In the genomic region with DNA sequence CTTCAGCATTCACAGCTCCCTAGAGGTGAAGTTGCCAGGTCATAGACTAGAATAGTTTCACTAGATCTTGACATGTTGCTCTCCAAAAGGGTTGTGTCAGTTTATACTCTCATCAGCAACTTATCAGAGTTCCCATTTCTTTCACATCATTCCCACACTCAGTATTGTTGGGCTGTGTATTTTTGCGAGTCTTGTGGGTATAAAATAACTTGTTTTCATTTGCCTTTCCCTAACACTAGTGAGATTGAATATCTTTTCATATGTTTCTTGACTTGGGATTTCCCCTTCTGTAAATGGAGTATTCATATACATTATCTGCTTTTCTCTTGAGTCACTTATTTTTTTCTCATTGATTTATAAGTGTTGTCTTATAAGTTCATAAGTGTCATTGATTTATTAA, we compare ENCODE assay signal across 22 cellular contexts. TPM values are rescaled to one million over a fixed set of nuclear protein-coding genes. Genes with fewer than 3 reads are reported as not detected.
DNase-seq lines count a peak whose midpoint lies in the region; ATAC-seq and TF ChIP-seq lines count a peak whose summit lies in the region.
"Had no signal": no experiment of that assay in that cellular context is flagged by ENCODE, and none has a peak within 500 bp of the region (broad histone marks: within the 10 kb centered on the region; RNA-seq: fewer than 3 reads in every experiment).

No MANE protein-coding gene starts in this region.

- H3K27me3 Mint-ChIP-seq in activated CD8-positive, alpha-beta memory T cell treated with anti-CD3 and anti-CD28 coated beads, Interleukin-2, amount 10 ng/mL, durations not matched to agents 7 days and 5 days: no peaks in the 10 kb centered on the region
- no peaks in the 10 kb centered on the region for H3K27me3 Mint-ChIP-seq in CD8-positive, alpha-beta memory T cell
- H3K27me3 Mint-ChIP-seq in activated CD8-positive, alpha-beta T cell treated with anti-CD3 and anti-CD28 coated beads for 36 hours: no peaks in the 10 kb centered on the region
- no peaks in the 10 kb centered on the region for H3K27me3 Mint-ChIP-seq in naive B cell

- no peak for TF ChIP-seq CTCF in activated CD8-positive, alpha-beta T cell treated with anti-CD3 and anti-CD28 coated beads for 36 hours (IDR thresholded peaks at IDR 0.05)

- no peaks in the 10 kb centered on the region for H3K9me3 ChIP-seq in CD8-positive, alpha-beta memory T cell (ENCODE audit: low read length)
- H3K9me3 ChIP-seq: BLaER1 had no signal

- H3K36me3 Mint-ChIP-seq in activated CD8-positive, alpha-beta memory T cell treated with anti-CD3 and anti-CD28 coated beads, Interleukin-2, amount 10 ng/mL, durations not matched to agents 7 days and 5 days: peaks cover 42% of the 10 kb centered on the region
- H3K36me3 Mint-ChIP-seq in CD8-positive, alpha-beta memory T cell: peaks cover 11 to 51% (median 22%) of the 10 kb centered on the region in 3 donors
- H3K36me3 Mint-ChIP-seq in activated CD8-positive, alpha-beta T cell treated with anti-CD3 and anti-CD28 coated beads for 36 hours (ENCODE audit: low read depth): peaks cover 62% of the 10 kb centered on the region
- H3K36me3 Mint-ChIP-seq in naive B cell: peaks cover 21 to 43% of the 10 kb centered on the region in 2 donors

- H3K36me3 ChIP-seq in CD8-positive, alpha-beta memory T cell (ENCODE audit: insufficient read depth, low read length): no peaks in the 10 kb centered on the region

- no peaks in the 10 kb centered on the region for H3K9me3 Mint-ChIP-seq in activated CD8-positive, alpha-beta memory T cell treated with anti-CD3 and anti-CD28 coated beads, Interleukin-2, amount 10 ng/mL, durations not matched to agents 7 days and 5 days (ENCODE audit: low read depth)
- no peaks in the 10 kb centered on the region for H3K9me3 Mint-ChIP-seq in CD8-positive, alpha-beta memory T cell
- H3K9me3 Mint-ChIP-seq in activated CD8-positive, alpha-beta T cell treated with anti-CD3 and anti-CD28 coated beads for 36 hours: no peaks in the 10 kb centered on the region
- no peaks in the 10 kb centered on the region for H3K9me3 Mint-ChIP-seq in naive B cell
- H3K9me3 Mint-ChIP-seq: activated T-helper 2 cell treated with anti-CD3 and anti-CD28 coated beads, Interferon-gamma antibody, Interleukin-2, Interleukin-4, amounts not matched to agents 10 μg/mL and 5 μg/mL and 100 μg/mL, durations not matched to agents 14 hours and 24 hours and 36 hours had no signal

- no peak overlapping the region for H3K27ac ChIP-seq in CD8-positive, alpha-beta memory T cell (ENCODE audit: low read depth, low read length)
- H3K27ac ChIP-seq: BLaER1, cardiac muscle cell had no signal

- peak overlapping the region; percentile 16 for H3K27ac Mint-ChIP-seq in activated CD8-positive, alpha-beta memory T cell treated with anti-CD3 and anti-CD28 coated beads, Interleukin-2, amount 10 ng/mL, durations not matched to agents 7 days and 5 days
- H3K27ac Mint-ChIP-seq in CD8-positive, alpha-beta memory T cell: peak overlapping the region; percentile 82 to 99 (median 92)
- peak overlapping the region; percentile 40 for H3K27ac Mint-ChIP-seq in activated CD8-positive, alpha-beta T cell treated with anti-CD3 and anti-CD28 coated beads for 36 hours
- H3K27ac Mint-ChIP-seq in naive B cell: peak overlapping the region; percentile 5 to 96 (median 54)

- intact Hi-C loops in activated CD8-positive, alpha-beta T cell treated with anti-CD3 and anti-CD28 coated beads for 36 hours (cut with micrococcal nuclease): no loop called here

- CTCF ChIA-PET in activated CD8-positive, alpha-beta memory T cell treated with anti-CD3 and anti-CD28 coated beads, Interleukin-2, amount 10 ng/mL, durations not matched to agents 7 days and 5 days (lab: Charles Lee): interaction anchor here (1.0 kb wide), 1 partner anchor 58 kb away, joined by 3 read pairs; no protein-coding TSS in a partner anchor
- CTCF ChIA-PET in CD8-positive, alpha-beta memory T cell (lab: Charles Lee): interaction anchor here (1.9 kb wide), 1 partner anchor 11 kb away, joined by 3 read pairs; no protein-coding TSS in a partner anchor
- CTCF ChIA-PET in activated CD8-positive, alpha-beta T cell treated with anti-CD3 and anti-CD28 coated beads for 36 hours (lab: Charles Lee): interaction anchor here (0.7 to 1.3 kb wide), 2 partner anchors 32 to 74 kb away, joined by 3 to 4 read pairs; no protein-coding TSS in a partner anchor

- peaks cover 96% of the 10 kb centered on the region for H3K4me1 ChIP-seq in CD8-positive, alpha-beta memory T cell (ENCODE audit: insufficient read depth, low read length)

- ATAC-seq in activated CD8-positive, alpha-beta memory T cell treated with anti-CD3 and anti-CD28 coated beads, Interleukin-2, amount 10 ng/mL, durations not matched to agents 7 days and 5 days: no peak
- ATAC-seq in activated CD8-positive, alpha-beta T cell treated with anti-CD3 and anti-CD28 coated beads for 36 hours: no peak
- no peak for ATAC-seq in naive B cell (ENCODE audit: low read depth in 2 of 2)
- ATAC-seq: PC-3 had no signal

- no peak overlapping the region for H3K4me3 ChIP-seq in CD8-positive, alpha-beta memory T cell (ENCODE audit: low read length)
- H3K4me3 ChIP-seq: BLaER1, cardiac muscle cell had no signal

- no peak for DNase-seq in activated CD8-positive, alpha-beta memory T cell treated with anti-CD3 and anti-CD28 coated beads, Interleukin-2, amount 10 ng/mL, durations not matched to agents 7 days and 5 days
- no peak for DNase-seq in activated CD8-positive, alpha-beta memory T cell treated with anti-CD3 and anti-CD28 coated beads, Interleukin-2, amount 50 U/mL, for 4 hours
- DNase-seq in CD8-positive, alpha-beta memory T cell: no peak
- DNase-seq in activated CD8-positive, alpha-beta T cell treated with anti-CD3 and anti-CD28 coated beads for 36 hours: no peak
- DNase-seq in naive B cell (no peak), NCI-H510A treated with DMSO at 0.1 percent for 48 hours (lab: John Stamatoyannopoulos, UW) (no peak), COLO829 (ENCODE audit: low spot score) (no peak), ureter (ENCODE audit: low spot score) (no peak)
- DNase-seq: dermis blood vessel endothelial cell; HCEC 1CT; IMR-90; mesenchymal stem cell; NCI-H1105; NCI-H2029; PC-3; retina; SIG-M5; stimulated activated CD4-positive, alpha-beta T cell treated with anti-CD3 and anti-CD28 coated beads, Interleukin-4, amount 100 ng/mL, for 24 hours had no signal

- no peak overlapping the region for H3K4me3 Mint-ChIP-seq in activated CD8-positive, alpha-beta memory T cell treated with anti-CD3 and anti-CD28 coated beads, Interleukin-2, amount 10 ng/mL, durations not matched to agents 7 days and 5 days
- peak overlapping the region in 5 of 7 donors; percentile 24 to 57 (median 44) for H3K4me3 Mint-ChIP-seq in CD8-positive, alpha-beta memory T cell
- no peak overlapping the region for H3K4me3 Mint-ChIP-seq in activated CD8-positive, alpha-beta T cell treated with anti-CD3 and anti-CD28 coated beads for 36 hours
- no peak overlapping the region for H3K4me3 Mint-ChIP-seq in naive B cell

- H3K4me1 Mint-ChIP-seq in activated CD8-positive, alpha-beta memory T cell treated with anti-CD3 and anti-CD28 coated beads, Interleukin-2, amount 10 ng/mL, durations not matched to agents 7 days and 5 days: peaks cover 75% of the 10 kb centered on the region
- H3K4me1 Mint-ChIP-seq in CD8-positive, alpha-beta memory T cell: peaks cover 89 to 100% (median 97%) of the 10 kb centered on the region in 3 donors
- H3K4me1 Mint-ChIP-seq in activated CD8-positive, alpha-beta T cell treated with anti-CD3 and anti-CD28 coated beads for 36 hours (ENCODE audit: low read depth): peaks cover 86% of the 10 kb centered on the region
- peaks cover 64 to 89% (median 76%) of the 10 kb centered on the region in 3 donors for H3K4me1 Mint-ChIP-seq in naive B cell

- POLR2A ChIA-PET in CD8-positive, alpha-beta memory T cell (lab: Charles Lee): interaction anchor here (1.2 to 2.5 kb wide), 2 partner anchors 10 to 91 kb away, joined by 3 to 9 read pairs; no protein-coding TSS in a partner anchor
- POLR2A ChIA-PET in activated CD8-positive, alpha-beta T cell treated with anti-CD3 and anti-CD28 coated beads for 36 hours (lab: Charles Lee): interaction anchor here (0.7 to 2.8 kb wide), 3 partner anchors 11 to 72 kb away, joined by 3 to 14 read pairs (median 6); no protein-coding TSS in a partner anchor

- no peaks in the 10 kb centered on the region for H3K27me3 ChIP-seq in CD8-positive, alpha-beta memory T cell (ENCODE audit: insufficient read depth, low read length, poor library complexity, severe bottlenecking)
- H3K27me3 ChIP-seq: BLaER1, cardiac muscle cell had no signal

RNA-seq across cellular contexts. Expression of a gene that starts 55.2 kb away (rescaled TPM):
- 10 to 100 TPM; 15.3 to 19.5 TPM for total RNA-seq in activated CD8-positive, alpha-beta memory T cell treated with anti-CD3 and anti-CD28 coated beads, Interleukin-2, amount 10 ng/mL, durations not matched to agents 7 days and 5 days
- total RNA-seq in CD8-positive, alpha-beta memory T cell: 10 to 100 TPM; 61.5 to 62.8 TPM
- 232 TPM for polyA plus RNA-seq in CD8-positive, alpha-beta memory T cell
- 10 to 100 TPM in 1 of 2 experiments, 1 to 10 TPM in 1; 8.6 to 10.0 TPM for total RNA-seq in activated CD8-positive, alpha-beta T cell treated with anti-CD3 and anti-CD28 coated beads for 36 hours
- polyA plus RNA-seq in naive B cell (ENCODE audit: low read depth in 6 of 6): 100 to 1,000 TPM in 5 of 6 donors, 10 to 100 TPM in 1; 98.3 to 487 (median 158) TPM
- total RNA-seq in ureter: 5.4 TPM
- total RNA-seq: A673, PC-3 had no signal

Comparison
In these comparisons a context has a peak if more than half of its experiments do, and no peak if none do; other contexts are left out.
1. H3K27ac Mint-ChIP-seq: peak in every context shown above with its lines; median percentile 92 in CD8-positive, alpha-beta memory T cell; 54 in naive B cell; 40 in activated CD8-positive, alpha-beta T cell treated with anti-CD3 and anti-CD28 coated beads for 36 hours; 16 in activated CD8-positive, alpha-beta memory T cell treated with anti-CD3 and anti-CD28 coated beads, Interleukin-2, amount 10 ng/mL, durations not matched to agents 7 days and 5 days.
2. H3K4me3 Mint-ChIP-seq: peak in CD8-positive, alpha-beta memory T cell (5 of 7); none in activated CD8-positive, alpha-beta memory T cell treated with anti-CD3 and anti-CD28 coated beads, Interleukin-2, amount 10 ng/mL, durations not matched to agents 7 days and 5 days (single experiment), activated CD8-positive, alpha-beta T cell treated with anti-CD3 and anti-CD28 coated beads for 36 hours (single experiment) and naive B cell (0 of 8).